17 cellular contexts compared by ENCODE assay signal in the genomic region with DNA sequence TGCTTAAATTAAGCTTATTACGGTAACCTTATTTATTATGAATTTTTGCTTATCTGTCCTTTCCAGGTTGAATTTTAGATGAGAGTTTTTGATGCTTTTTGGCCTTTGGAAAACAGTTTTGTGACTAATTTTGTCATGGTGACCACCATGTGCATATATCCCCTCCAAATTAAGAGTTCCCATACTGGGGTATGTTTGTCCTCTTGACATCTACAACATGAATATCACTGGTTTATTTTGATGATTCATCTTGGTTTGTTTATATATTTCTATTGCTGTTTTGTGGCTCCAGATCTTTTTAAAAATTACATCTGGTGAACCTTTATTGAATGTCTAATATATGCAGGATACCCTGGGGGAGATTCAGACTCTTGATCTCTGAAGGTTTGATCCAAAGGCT.
DNase-seq lines count a peak whose midpoint lies in the region; ATAC-seq and TF ChIP-seq lines count a peak whose summit lies in the region.
"Had no signal": no experiment of that assay in that cellular context is flagged by ENCODE, and none has a peak within 500 bp of the region (broad histone marks: within the 10 kb centered on the region; RNA-seq: fewer than 3 reads in every experiment).

No MANE protein-coding gene starts in this region.

- H3K27me3 Mint-ChIP-seq in activated T-cell treated with anti-CD3 and anti-CD28 coated beads, Interleukin-2, amount 50 U/mL, for 24 hours: no peaks in the 10 kb centered on the region
- no peaks in the 10 kb centered on the region for H3K27me3 Mint-ChIP-seq in activated T-cell treated with anti-CD3 and anti-CD28 coated beads, Interleukin-2, amount 50 U/mL, for 4 hours (ENCODE audit: low read depth)
- no peaks in the 10 kb centered on the region for H3K27me3 Mint-ChIP-seq in central memory CD8-positive, alpha-beta T cell
- H3K27me3 Mint-ChIP-seq in naive thymus-derived CD4-positive, alpha-beta T cell: no peaks in the 10 kb centered on the region

- peaks cover 0 to 4% of the 10 kb centered on the region in 2 donors for H3K4me1 ChIP-seq in naive thymus-derived CD4-positive, alpha-beta T cell (ENCODE audit: control insufficient read depth in 2 of 2, insufficient read depth in 2 of 2, low read length in 2 of 2)
- H3K4me1 ChIP-seq in tibial nerve: peaks cover 0 to 4% (median 0%) of the 10 kb centered on the region in 4 donors
- H3K4me1 ChIP-seq: Peyer's patch, SJCRH30 had no signal

- no peak overlapping the region for H3K27ac ChIP-seq in naive thymus-derived CD4-positive, alpha-beta T cell (ENCODE audit: low read depth, low read length)
- no peak overlapping the region for H3K27ac ChIP-seq in tibial nerve
- H3K27ac ChIP-seq: C4-2B, KMS-11, Peyer's patch, SJCRH30 had no signal

- no peak for TF ChIP-seq EP300 in tibial nerve (IDR thresholded peaks at IDR 0.05)

- H3K4me3 Mint-ChIP-seq in activated T-cell treated with anti-CD3 and anti-CD28 coated beads, Interleukin-2, amount 50 U/mL, for 24 hours: no peak overlapping the region
- H3K4me3 Mint-ChIP-seq in activated T-cell treated with anti-CD3 and anti-CD28 coated beads, Interleukin-2, amount 50 U/mL, for 4 hours: no peak overlapping the region
- H3K4me3 Mint-ChIP-seq in central memory CD8-positive, alpha-beta T cell: no peak overlapping the region
- no peak overlapping the region for H3K4me3 Mint-ChIP-seq in naive thymus-derived CD4-positive, alpha-beta T cell

- DNase-seq in activated T-cell treated with anti-CD3 and anti-CD28 coated beads, Interleukin-2, amount 50 U/mL, for 24 hours: no peak
- no peak for DNase-seq in activated T-cell treated with anti-CD3 and anti-CD28 coated beads, Interleukin-2, amount 50 U/mL, for 4 hours
- DNase-seq in M059J (ENCODE audit: low read depth) (peak; percentile 66), tibial nerve (ENCODE audit: low spot score in 2 of 2) (no peak), ACHN (no peak)
- DNase-seq in central memory CD8-positive, alpha-beta T cell (ENCODE audit: low spot score in 2 of 2): no peak
- DNase-seq in naive thymus-derived CD4-positive, alpha-beta T cell: no peak
- no peak for DNase-seq in stimulated activated CD4-positive, alpha-beta T cell treated with anti-CD3 and anti-CD28 coated beads, Interleukin-2, amount 100 ng/mL, for 48 hours
- DNase-seq: DMS79, NCI-H1694, NCI-H2081 treated with DMSO at 0.1 percent for 48 hours, NCI-H2171 treated with DMSO at 0.1 percent for 48 hours, NCI-H524 treated with DMSO at 0.1 percent for 48 hours, Peyer's patch, SJCRH30 had no signal

- no peak overlapping the region for H3K4me3 ChIP-seq in naive thymus-derived CD4-positive, alpha-beta T cell (ENCODE audit: low read length)
- no peak overlapping the region for H3K4me3 ChIP-seq in tibial nerve
- H3K4me3 ChIP-seq: Peyer's patch, SJCRH30 had no signal

- H3K9me3 Mint-ChIP-seq in activated T-cell treated with anti-CD3 and anti-CD28 coated beads, Interleukin-2, amount 50 U/mL, for 24 hours: peaks cover 2% of the 10 kb centered on the region
- no peaks in the 10 kb centered on the region for H3K9me3 Mint-ChIP-seq in activated T-cell treated with anti-CD3 and anti-CD28 coated beads, Interleukin-2, amount 50 U/mL, for 4 hours
- H3K9me3 Mint-ChIP-seq in central memory CD8-positive, alpha-beta T cell: no peaks in the 10 kb centered on the region
- peaks cover 0 to 4% (median 0%) of the 10 kb centered on the region in 11 donors for H3K9me3 Mint-ChIP-seq in naive thymus-derived CD4-positive, alpha-beta T cell

- peaks cover 0 to 3% (median 0%) of the 10 kb centered on the region in 3 experiments for H3K36me3 ChIP-seq in naive thymus-derived CD4-positive, alpha-beta T cell (ENCODE audit: control insufficient read depth in 2 of 3, insufficient read depth in 3 of 3, low read length in 3 of 3)
- no peaks in the 10 kb centered on the region for H3K36me3 ChIP-seq in tibial nerve
- H3K36me3 ChIP-seq: Peyer's patch had no signal

- POLR2A ChIA-PET in naive thymus-derived CD4-positive, alpha-beta T cell (lab: Charles Lee): no interaction called here

- no peaks in the 10 kb centered on the region for H3K9me3 ChIP-seq in naive thymus-derived CD4-positive, alpha-beta T cell (ENCODE audit: control insufficient read depth in 2 of 3, low read length in 3 of 3)
- no peaks in the 10 kb centered on the region for H3K9me3 ChIP-seq in tibial nerve
- H3K9me3 ChIP-seq: Peyer's patch had no signal

- TF ChIP-seq POLR2A in tibial nerve (IDR thresholded peaks at IDR 0.05): no peak

- H3K27ac Mint-ChIP-seq in activated T-cell treated with anti-CD3 and anti-CD28 coated beads, Interleukin-2, amount 50 U/mL, for 24 hours: peak overlapping the region; percentile 30
- peak overlapping the region; percentile 56 for H3K27ac Mint-ChIP-seq in central memory CD8-positive, alpha-beta T cell (ENCODE audit: low read depth)
- peak overlapping the region in 5 of 9 donors; percentile 21 to 65 (median 49) for H3K27ac Mint-ChIP-seq in naive thymus-derived CD4-positive, alpha-beta T cell

- TF ChIP-seq CTCF in tibial nerve (IDR thresholded peaks at IDR 0.05): no peak

- peaks cover 49% of the 10 kb centered on the region for H3K4me1 Mint-ChIP-seq in activated T-cell treated with anti-CD3 and anti-CD28 coated beads, Interleukin-2, amount 50 U/mL, for 24 hours (ENCODE audit: low read depth)
- peaks cover 37% of the 10 kb centered on the region for H3K4me1 Mint-ChIP-seq in activated T-cell treated with anti-CD3 and anti-CD28 coated beads, Interleukin-2, amount 50 U/mL, for 4 hours (ENCODE audit: low read depth)
- peaks cover 46% of the 10 kb centered on the region for H3K4me1 Mint-ChIP-seq in central memory CD8-positive, alpha-beta T cell
- H3K4me1 Mint-ChIP-seq in naive thymus-derived CD4-positive, alpha-beta T cell: peaks cover 12 to 53% (median 50%) of the 10 kb centered on the region in 7 donors

- 95 to 97% methylated on average over 1 of the region's 1 CpG for WGBS in tibial nerve, 2 donors

- H3K27me3 ChIP-seq in naive thymus-derived CD4-positive, alpha-beta T cell (ENCODE audit: control insufficient read depth in 2 of 2, insufficient read depth in 2 of 2, low read length in 2 of 2): no peaks in the 10 kb centered on the region
- H3K27me3 ChIP-seq in tibial nerve: no peaks in the 10 kb centered on the region
- H3K27me3 ChIP-seq: Peyer's patch, SJCRH30 had no signal

- intact Hi-C loops in naive thymus-derived CD4-positive, alpha-beta T cell (cut with micrococcal nuclease): no loop called here

- peaks cover 50% of the 10 kb centered on the region for H3K36me3 Mint-ChIP-seq in activated T-cell treated with anti-CD3 and anti-CD28 coated beads, Interleukin-2, amount 50 U/mL, for 24 hours (ENCODE audit: low read depth)
- H3K36me3 Mint-ChIP-seq in activated T-cell treated with anti-CD3 and anti-CD28 coated beads, Interleukin-2, amount 50 U/mL, for 4 hours (ENCODE audit: insufficient read depth): peaks cover 21% of the 10 kb centered on the region
- H3K36me3 Mint-ChIP-seq in central memory CD8-positive, alpha-beta T cell (ENCODE audit: insufficient read depth): peaks cover 12% of the 10 kb centered on the region
- peaks cover 9 to 43% (median 30%) of the 10 kb centered on the region in 5 donors for H3K36me3 Mint-ChIP-seq in naive thymus-derived CD4-positive, alpha-beta T cell

- CTCF ChIA-PET in naive thymus-derived CD4-positive, alpha-beta T cell (lab: Charles Lee): no interaction called here

- no peak for ATAC-seq in activated T-cell treated with anti-CD3 and anti-CD28 coated beads, Interleukin-2, amount 50 U/mL, for 4 hours
- no peak for ATAC-seq in central memory CD8-positive, alpha-beta T cell (replicated peaks; ENCODE audit: extremely low read depth, poor library complexity, severe bottlenecking)
- ATAC-seq in naive thymus-derived CD4-positive, alpha-beta T cell: no peak

- in situ Hi-C loops in ACHN (cut with HindIII; ENCODE audit: low pct_ligation_motif_present, low pct_unique_long_range_greater_than_20kb, low sequenced_read_pairs): no loop called here
